ENCODE assay signal across 9 cellular contexts in genomic region chr6:47741807-47742206, GRCh38. TPM values are rescaled to one million over a fixed set of nuclear protein-coding genes. Genes with fewer than 3 reads are reported as not detected.
DNase-seq lines count a peak whose midpoint lies in the region; ATAC-seq and TF ChIP-seq lines count a peak whose summit lies in the region.
"Had no signal": no experiment of that assay in that cellular context is flagged by ENCODE, and none has a peak within 500 bp of the region (broad histone marks: within the 10 kb centered on the region; RNA-seq: fewer than 3 reads in every experiment).

No MANE protein-coding gene starts in this region.

- no peak for DNase-seq in activated T-cell treated with anti-CD3 and anti-CD28 coated beads, Interleukin-2, amount 50 U/mL, for 4 hours
- no peak for DNase-seq in activated T-cell treated with anti-CD3 and anti-CD28 coated beads, Interleukin-2, amount 50 U/mL, for 1 hour
- peak; percentile 86 for DNase-seq in HT1080 (ENCODE audit: low read depth)
- DNase-seq in epithelial cell of esophagus (ENCODE audit: low read depth): peak; percentile 95
- peak; percentile 70 for DNase-seq in superior temporal gyrus (ENCODE audit: extremely low spot score)
- DNase-seq in activated CD4-positive, alpha-beta T cell treated with anti-CD3 and anti-CD28 coated beads, Interleukin-2, amount 50 U/mL, for 1 hour: no peak
- no peak for DNase-seq in BE2C
- DNase-seq in SHP77 (lab: John Stamatoyannopoulos, UW): no peak
- DNase-seq: T1000 had no signal

- no peak overlapping the region for H3K4me3 ChIP-seq in epithelial cell of esophagus (ENCODE audit: low read length)
- H3K4me3 ChIP-seq in BE2C (ENCODE audit: low read depth, low read length): no peak overlapping the region

- no peaks in the 10 kb centered on the region for H3K9me3 Mint-ChIP-seq in activated T-cell treated with anti-CD3 and anti-CD28 coated beads, Interleukin-2, amount 50 U/mL, for 4 hours

- TF ChIP-seq CTCF in epithelial cell of esophagus (IDR thresholded peaks at IDR 0.05; ENCODE audit: insufficient read depth, low read depth, low read length, missing control alignments) (no peak), BE2C (IDR thresholded peaks at IDR 0.05; ENCODE audit: low read depth, low read length) (no peak)

- no peaks in the 10 kb centered on the region for H3K9me3 ChIP-seq in BE2C

- H3K36me3 Mint-ChIP-seq in activated T-cell treated with anti-CD3 and anti-CD28 coated beads, Interleukin-2, amount 50 U/mL, for 4 hours (ENCODE audit: insufficient read depth): no peaks in the 10 kb centered on the region

- H3K27me3 Mint-ChIP-seq in activated T-cell treated with anti-CD3 and anti-CD28 coated beads, Interleukin-2, amount 50 U/mL, for 4 hours (ENCODE audit: low read depth): no peaks in the 10 kb centered on the region

- H3K4me1 Mint-ChIP-seq in activated T-cell treated with anti-CD3 and anti-CD28 coated beads, Interleukin-2, amount 50 U/mL, for 4 hours (ENCODE audit: low read depth): peaks cover 4% of the 10 kb centered on the region

- no peaks in the 10 kb centered on the region for H3K27me3 ChIP-seq in BE2C

- H3K4me1 ChIP-seq in BE2C: no peaks in the 10 kb centered on the region

- no peak overlapping the region for H3K4me3 Mint-ChIP-seq in activated T-cell treated with anti-CD3 and anti-CD28 coated beads, Interleukin-2, amount 50 U/mL, for 4 hours

- ATAC-seq in activated T-cell treated with anti-CD3 and anti-CD28 coated beads, Interleukin-2, amount 50 U/mL, for 4 hours: peak; percentile 82 to 93

- no peaks in the 10 kb centered on the region for H3K36me3 ChIP-seq in BE2C

RNA-seq across cellular contexts. Expression of gene OPN5, which starts 40.0 kb away (rescaled TPM):
- total RNA-seq in activated T-cell treated with anti-CD3 and anti-CD28 coated beads, Interleukin-2, amount 50 U/mL, for 4 hours: not detected
- not detected in 2 replicates for total RNA-seq in HT1080 (2014; rRNA removed; shearing (Covaris generic))
- polyA plus RNA-seq in HT1080 (2015; cell fraction: cytosol; rRNA removed): not detected in 2 replicates
- 0.10 TPM in 1 of 2 replicates, not detected in the other for polyA plus RNA-seq in HT1080 (2015; cell fraction: nucleus; rRNA removed)
- 0.54 TPM for polyA plus RNA-seq in BE2C (2012; ENCODE audit: insufficient read depth, insufficient read length, low read depth)

RNA-seq across cellular contexts. Expression of gene ADGRF4, which starts 43.4 kb away (rescaled TPM):
- total RNA-seq in activated T-cell treated with anti-CD3 and anti-CD28 coated beads, Interleukin-2, amount 50 U/mL, for 4 hours: not detected
- total RNA-seq in HT1080 (2014; rRNA removed; shearing (Covaris generic)): 0.97 and 1.8 TPM in 2 replicates
- polyA plus RNA-seq in HT1080 (2015; cell fraction: cytosol; rRNA removed): 2.5 and 3.0 TPM in 2 replicates
- 5.6 and 5.7 TPM in 2 replicates for polyA plus RNA-seq in HT1080 (2015; cell fraction: nucleus; rRNA removed)
- not detected for polyA plus RNA-seq in BE2C (2012; ENCODE audit: insufficient read depth, insufficient read length, low read depth)

Comparison
In these comparisons a context has a peak if more than half of its experiments do, and no peak if none do; other contexts are left out.
1. DNase-seq: peak in HT1080 (single experiment), epithelial cell of esophagus (single experiment) and superior temporal gyrus (single experiment); none in activated T-cell treated with anti-CD3 and anti-CD28 coated beads, Interleukin-2, amount 50 U/mL, for 4 hours (single experiment), activated T-cell treated with anti-CD3 and anti-CD28 coated beads, Interleukin-2, amount 50 U/mL, for 1 hour (single experiment), activated CD4-positive, alpha-beta T cell treated with anti-CD3 and anti-CD28 coated beads, Interleukin-2, amount 50 U/mL, for 1 hour (single experiment), BE2C (single experiment) and SHP77 (0 of 2).